Comparison of ENCODE assay signal across 8 cellular contexts in the genomic region with DNA sequence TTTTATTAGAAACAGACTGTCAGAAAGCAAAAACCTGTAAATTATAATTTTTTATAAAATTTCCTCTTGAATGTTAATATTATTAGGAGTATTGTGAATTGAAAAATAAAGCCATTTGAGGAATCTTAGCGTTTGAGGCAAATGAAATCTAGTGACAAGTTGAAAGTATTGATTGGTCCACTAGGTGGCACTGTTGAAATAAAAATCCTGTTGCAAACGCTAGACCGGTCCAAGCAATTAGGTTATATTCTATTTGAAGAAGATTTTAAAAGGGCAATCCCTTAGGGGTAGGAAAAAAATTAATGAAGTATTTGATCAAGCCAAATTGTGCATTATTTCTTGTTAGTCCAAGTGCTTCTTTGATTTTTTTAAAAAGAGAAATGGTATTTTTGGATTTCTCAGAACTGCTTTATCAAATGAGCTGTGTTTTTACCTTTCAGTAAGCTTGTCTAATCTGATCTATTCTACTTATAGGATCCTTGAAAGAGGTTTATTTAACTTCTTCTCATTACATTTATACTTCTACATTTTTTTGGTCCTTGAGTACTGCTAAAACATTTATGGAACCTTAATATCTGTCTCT. TPM values are rescaled to one million over a fixed set of nuclear protein-coding genes. Genes with fewer than 3 reads are reported as not detected.
DNase-seq lines count a peak whose midpoint lies in the region; ATAC-seq and TF ChIP-seq lines count a peak whose summit lies in the region.

No MANE protein-coding gene starts in this region.

- WGBS in aorta, 2 donors = 2 to 3% methylated on average over 3 of the region's 3 CpGs

- no peak overlapping the region for H3K4me2 ChIP-seq in Loucy (ENCODE audit: low read depth, low read length, poor library complexity, severe bottlenecking)

- H4K20me1 ChIP-seq in Loucy (ENCODE audit: insufficient read depth, low read length, poor library complexity, severe bottlenecking) = no peaks in the 10 kb centered on the region

- H3K27ac ChIP-seq in Peyer's patch (no peak overlapping the region), aorta (ENCODE audit: low read depth in 1 of 2, low read length in 2 of 2) (no peak overlapping the region)

- intact Hi-C loops in aorta (cut with DNase I) = loop anchor here in 1 of 2 donors (10.0 kb wide), 1 partner anchor 703 kb away; no protein-coding TSS in a partner anchor

- no peaks in the 10 kb centered on the region for H3K9me3 ChIP-seq in Loucy (ENCODE audit: insufficient read depth, low read depth, low read length)
- H3K9me3 ChIP-seq in Peyer's patch = no peaks in the 10 kb centered on the region
- H3K9me3 ChIP-seq in aorta (ENCODE audit: control insufficient read depth, low read length) = no peaks in the 10 kb centered on the region

- H3K9me2 ChIP-seq in Loucy (replicated peaks; ENCODE audit: low read depth, low read length) = no peaks in the 10 kb centered on the region

- H3K4me1 ChIP-seq in Loucy (ENCODE audit: insufficient read depth, low read length, poor library complexity, severe bottlenecking) (no peaks in the 10 kb centered on the region), Peyer's patch (no peaks in the 10 kb centered on the region), aorta (ENCODE audit: control insufficient read depth in 1 of 2, insufficient read depth in 2 of 2, low read length in 2 of 2) (no peaks in the 10 kb centered on the region)

- DNase-seq in DMS53 treated with DMSO at 0.1 percent for 48 hours (lab: John Stamatoyannopoulos, UW; ENCODE audit: unreplicated experiment) (peak; percentile 87), Peyer's patch (no peak), midbrain (lab: John Stamatoyannopoulos, UW) (peak; percentile 88), aorta (no peak)
- peak; percentile 16 for DNase-seq in effector CD4-positive, alpha-beta T cell

- ATAC-seq in GM19438 (IDR thresholded peaks at IDR 0.05; ENCODE audit: low read depth, unreplicated experiment) (peak; percentile 75), HG03439 (IDR thresholded peaks at IDR 0.05; ENCODE audit: unreplicated experiment) (no peak), aorta (ENCODE audit: low FRiP score) (no peak)

- no peak overlapping the region for H3K9ac ChIP-seq in Loucy (ENCODE audit: low read depth, low read length, poor library complexity, severe bottlenecking)

- H3K4me3 ChIP-seq in Loucy (ENCODE audit: low read length, poor library complexity, severe bottlenecking) (no peak overlapping the region), Peyer's patch (no peak overlapping the region), aorta (ENCODE audit: low read length in 2 of 2) (no peak overlapping the region)

- no peak for TF ChIP-seq POLR2A in Peyer's patch (IDR thresholded peaks at IDR 0.05)

- H3K27me3 ChIP-seq in Loucy (ENCODE audit: insufficient read depth, low read length, poor library complexity, severe bottlenecking) (no peaks in the 10 kb centered on the region), Peyer's patch (no peaks in the 10 kb centered on the region), aorta (ENCODE audit: control insufficient read depth in 1 of 2, insufficient read depth in 2 of 2, low read length in 1 of 2) (no peaks in the 10 kb centered on the region)

- H3K79me2 ChIP-seq in Loucy (ENCODE audit: insufficient read depth, low read length) = no peaks in the 10 kb centered on the region

- H2AFZ ChIP-seq in Loucy (ENCODE audit: low read length) = no peak overlapping the region

- no peaks in the 10 kb centered on the region for H3F3A ChIP-seq in Loucy (ENCODE audit: low read depth)

- TF ChIP-seq CTCF in Loucy (conservative IDR thresholded peaks at IDR 0.05; ENCODE audit: low read length) (peak; percentile 74), Peyer's patch (IDR thresholded peaks at IDR 0.05) (peak; percentile 56 to 80 (median 76))

- H3K36me3 ChIP-seq in Loucy (ENCODE audit: insufficient read depth, low read length) (0 out of 2 replicates have a peak, but pooled peaks cover 3% of the 10 kb centered on the region), Peyer's patch (no peaks in the 10 kb centered on the region), aorta (ENCODE audit: control insufficient read depth in 1 of 2, insufficient read depth in 2 of 2, low read length in 1 of 2) (no peaks in the 10 kb centered on the region)

RNA-seq across cellular contexts. Expression of gene ATG4C, which starts 57.7 kb away (rescaled TPM):
- total RNA-seq in Peyer's patch = 10 to 100 TPM in 2 of 4 donors, 1 to 10 TPM in 1, under 1 TPM in 1; 0.85 to 32.2 (median 11.7) TPM
- 10 to 100 TPM; 11.0 to 18.4 TPM for total RNA-seq in aorta
- polyA plus RNA-seq in aorta = 1 to 10 TPM; 5.8 TPM

Comparison
In these comparisons a context has a peak if more than half of its experiments do, and no peak if none do; other contexts are left out.
1. DNase-seq: peak in DMS53 treated with DMSO at 0.1 percent for 48 hours (single experiment), effector CD4-positive, alpha-beta T cell (single experiment) and midbrain (single experiment); none in Peyer's patch (0 of 3) and aorta (0 of 2).